In genomic region chr1:963746-964525, GRCh38 we compare ENCODE assay signal across 1 cellular context.
TF ChIP-seq lines count a peak whose summit lies in the region.

No MANE protein-coding gene starts in this region.

TF ChIP-seq in HEK293, 187 proteins besides CTCF, POLR2A, EP300 and RAD21 (continued from another document):
- TF ChIP-seq GLIS2 (tag by site-specific recombination; IDR thresholded peaks at IDR 0.05): 0 out of 2 replicates have a peak, but pooled peaks have one; percentile 43
